Comparison of ENCODE assay signal across 7 cellular contexts in the genomic region with DNA sequence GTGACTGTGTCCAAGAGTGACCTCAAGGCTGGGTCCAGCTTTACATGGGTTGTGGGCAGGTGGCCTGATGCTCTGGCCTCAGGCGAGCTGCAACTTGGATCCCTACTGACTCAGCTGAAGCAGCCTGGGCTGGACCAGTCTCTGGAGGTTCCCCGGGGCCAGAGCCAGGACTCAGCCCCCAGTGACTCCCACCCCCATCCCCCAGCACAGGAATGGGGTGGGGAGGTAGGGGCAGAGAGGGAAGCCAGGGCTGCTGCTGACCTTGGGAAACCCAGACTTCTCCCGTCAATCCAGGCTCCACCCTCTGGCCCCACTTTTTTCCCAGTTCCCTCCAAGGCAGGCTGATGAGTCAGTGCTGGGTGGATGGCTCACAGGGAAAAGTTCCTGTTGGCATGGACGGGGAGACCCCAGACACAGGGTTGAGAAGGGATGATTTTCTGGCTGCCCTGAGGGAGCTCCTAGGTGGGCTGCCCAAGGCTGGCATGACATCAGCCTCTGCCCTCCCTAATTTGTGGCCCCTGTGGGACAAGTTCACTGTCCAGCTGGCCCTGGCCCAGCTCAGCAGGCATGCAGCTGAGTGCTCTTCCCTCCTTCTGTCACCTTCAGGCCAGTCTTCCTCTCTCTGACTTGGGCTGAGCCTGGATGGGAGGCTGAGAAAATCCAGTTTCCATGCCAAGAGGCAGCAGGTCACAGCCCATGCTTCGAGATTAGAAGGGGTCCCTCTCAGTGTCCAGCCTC. TPM values are rescaled to one million over a fixed set of nuclear protein-coding genes. Genes with fewer than 3 reads are reported as not detected.
DNase-seq lines count a peak whose midpoint lies in the region; ATAC-seq and TF ChIP-seq lines count a peak whose summit lies in the region.

No MANE protein-coding gene starts in this region.

- intact Hi-C loops in right lobe of liver (cut with DNase I): no loop called here

- peak overlapping the region; percentile 80 for H3K9ac ChIP-seq in NT2/D1 (ENCODE audit: insufficient read length, low read depth)

- in situ Hi-C loops in GM13976 (cut with MboI; ENCODE audit: low sequenced_read_pairs, unreplicated experiment): no loop called here

- H3K27me3 ChIP-seq in NT2/D1 (ENCODE audit: insufficient read depth, insufficient read length) (peaks cover 19% of the 10 kb centered on the region), right lobe of liver (no peaks in the 10 kb centered on the region), thoracic aorta (replicated peaks; ENCODE audit: insufficient read depth) (no peaks in the 10 kb centered on the region)

- peaks cover 61% of the 10 kb centered on the region for H3K36me3 ChIP-seq in NT2/D1 (ENCODE audit: insufficient read depth, insufficient read length, low read length)
- H3K36me3 ChIP-seq in right lobe of liver: peaks cover 10 to 30% (median 16%) of the 10 kb centered on the region in 4 donors
- H3K36me3 ChIP-seq in thoracic aorta: peaks cover 15% of the 10 kb centered on the region

- no peak for TF ChIP-seq CTCF in GM13976 (IDR thresholded peaks at IDR 0.05; ENCODE audit: borderline replicate concordance, control extremely low read depth, extremely low read depth, insufficient read depth, missing control alignments)
- TF ChIP-seq CTCF in right lobe of liver (IDR thresholded peaks at IDR 0.05): no peak
- no peak for TF ChIP-seq CTCF in thoracic aorta (IDR thresholded peaks at IDR 0.05)

- 0% methylated on average over 3 of the region's 5 CpGs for WGBS in right lobe of liver (ENCODE audit: insufficient coverage, low coverage, low lambda C conversion rate, missing lambda C conversion rate)

- DNase-seq in GM13976 (ENCODE audit: low spot score): peak; percentile 13
- DNase-seq in NT2/D1 (ENCODE audit: low read depth, low spot score): no peak
- DNase-seq in cerebellum (ENCODE audit: low spot score): peak; percentile 76
- peak; percentile 55 to 75 (median 59) for DNase-seq in right lobe of liver
- DNase-seq in thoracic aorta (ENCODE audit: low spot score): peak; percentile 76

- ATAC-seq in right lobe of liver (peak in 1 of 4 donors; percentile 20), thoracic aorta (ENCODE audit: insufficient number of reproducible peaks, low FRiP score, low read depth) (peak; percentile 43), HG03139 (IDR thresholded peaks at IDR 0.05; ENCODE audit: unreplicated experiment) (no peak), HG02973 (IDR thresholded peaks at IDR 0.05; ENCODE audit: unreplicated experiment) (no peak)

- TF ChIP-seq POLR2A in right lobe of liver (IDR thresholded peaks at IDR 0.05): peak; percentile 58

- H3K27ac ChIP-seq in right lobe of liver (peak overlapping the region; percentile 94 to 100 (median 98)), thoracic aorta (peak overlapping the region; percentile 98)

- peak overlapping the region; percentile 13 for H3K4me3 ChIP-seq in NT2/D1 (ENCODE audit: insufficient read length, low read depth)
- peak overlapping the region; percentile 79 to 86 (median 85) for H3K4me3 ChIP-seq in right lobe of liver
- peak overlapping the region; percentile 80 for H3K4me3 ChIP-seq in thoracic aorta

- H3K4me1 ChIP-seq in NT2/D1 (ENCODE audit: insufficient read depth, insufficient read length) (peaks cover 56% of the 10 kb centered on the region), right lobe of liver (peaks cover 0 to 69% (median 24%) of the 10 kb centered on the region in 4 donors), thoracic aorta (ENCODE audit: control insufficient read depth in 1 of 2, low read depth in 2 of 2) (peaks cover 54 to 79% of the 10 kb centered on the region in 2 donors)

- H3K9me3 ChIP-seq in NT2/D1 (ENCODE audit: insufficient read depth, low read length): no peaks in the 10 kb centered on the region
- H3K9me3 ChIP-seq in right lobe of liver: no peaks in the 10 kb centered on the region
- no peaks in the 10 kb centered on the region for H3K9me3 ChIP-seq in thoracic aorta

RNA-seq across cellular contexts. Expression of gene ZC3H12A, which starts 2.2 kb away (rescaled TPM):
- total RNA-seq in cerebellum (0.64 TPM), right lobe of liver (10 to 100 TPM in 3 of 6 experiments, 1 to 10 TPM in 3; 2.7 to 21.9 (median 8.3) TPM), thoracic aorta (10 to 100 TPM; 22.1 to 32.4 TPM)

RNA-seq across cellular contexts. Expression of gene MEAF6, which starts 37.9 kb away (rescaled TPM):
- total RNA-seq in cerebellum: 75.5 TPM
- total RNA-seq in right lobe of liver: 10 to 100 TPM; 12.9 to 55.9 (median 32.8) TPM
- 10 to 100 TPM; 43.9 to 68.8 TPM for total RNA-seq in thoracic aorta

Comparison
In these comparisons a context has a peak if more than half of its experiments do, and no peak if none do; other contexts are left out.
1. H3K4me3 ChIP-seq: peak in every context shown above with its lines; median percentile 85 in right lobe of liver; 80 in thoracic aorta; 13 in NT2/D1.